Comparison of ENCODE assay signal across 20 cellular contexts in the genomic region with DNA sequence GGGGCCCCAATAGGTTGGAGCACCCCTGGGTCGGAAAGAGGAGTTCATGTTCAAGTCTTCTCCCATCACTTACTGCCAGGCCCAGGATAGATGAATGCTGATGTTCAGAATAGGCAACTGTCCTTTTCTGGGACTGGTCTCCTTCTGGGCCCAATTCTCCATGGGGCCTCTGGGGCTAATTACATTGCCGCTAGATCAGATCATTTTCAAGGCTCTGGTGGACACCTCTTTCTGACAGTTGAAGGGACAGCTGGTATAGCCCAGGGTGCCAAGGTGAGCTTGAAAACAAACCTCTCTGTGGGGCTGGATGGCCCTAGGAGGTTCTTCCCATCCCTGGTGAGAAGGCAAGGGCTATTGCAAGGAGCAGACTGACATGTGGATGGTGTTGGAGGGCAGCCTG. TPM values are rescaled to one million over a fixed set of nuclear protein-coding genes. Genes with fewer than 3 reads are reported as not detected.
A peak's percentile ranks its signal among the peaks of the same experiment; 100 is the strongest.
DNase-seq lines count a peak whose midpoint lies in the region; ATAC-seq and TF ChIP-seq lines count a peak whose summit lies in the region.
"Had no signal": no experiment of that assay in that cellular context is flagged by ENCODE, and none has a peak within 500 bp of the region (broad histone marks: within the 10 kb centered on the region; RNA-seq: fewer than 3 reads in every experiment).

No MANE protein-coding gene starts in this region.

- 100% methylated on average over 2 of the region's 2 CpGs for WGBS in SK-N-SH (ENCODE audit: low lambda C conversion rate)

- ATAC-seq in SK-N-SH treated with all-trans-retinoic acid at 6 μM for 48 hours (no peak), memory B cell (ENCODE audit: low read depth) (no peak)
- ATAC-seq in stimulated activated effector memory CD8-positive, alpha-beta T cell treated with anti-CD3 and anti-CD28 coated beads, Interleukin-12 subunit alpha, Interleukin-12 subunit beta, amount 100 ng/mL, for 72 hours, result no peak
- ATAC-seq: gastroesophageal sphincter, psoas muscle had no signal

- H2AFZ ChIP-seq in SK-N-SH (ENCODE audit: low read depth), result no peak overlapping the region

- H3K4me3 ChIP-seq in SK-N-SH (ENCODE audit: low read depth in 2 of 2, low read length in 1 of 2), result peak overlapping the region in 1 of 2 experiments; percentile 88; a peak in 1 of 4 replicates
- H3K4me3 ChIP-seq: coronary artery, gastroesophageal sphincter, psoas muscle had no signal

- H3K36me3 ChIP-seq in SK-N-SH (replicated peaks in 1 of 2; ENCODE audit: control insufficient read depth in 1 of 2, insufficient read depth in 2 of 2, low read length in 1 of 2), result peaks cover 0 to 28% of the 10 kb centered on the region in 2 experiments

- H3K9me3 Mint-ChIP-seq in activated T-helper 1 cell treated with anti-CD3 and anti-CD28 coated beads, Interleukin-12 subunit alpha, Interleukin-12 subunit beta, Interleukin-2, Interleukin-4 antibody, amounts not matched to agents 30 ng/mL and 10 ng/mL and 1 ng/mL, durations not matched to agents 14 hours and 24 hours and 36 hours, result no peaks in the 10 kb centered on the region
- H3K9me3 Mint-ChIP-seq in memory B cell, result no peaks in the 10 kb centered on the region
- no peaks in the 10 kb centered on the region for H3K9me3 Mint-ChIP-seq in stimulated activated effector memory CD8-positive, alpha-beta T cell treated with anti-CD3 and anti-CD28 coated beads, Interleukin-12 subunit alpha, Interleukin-12 subunit beta, amount 100 ng/mL, for 72 hours
- H3K9me3 Mint-ChIP-seq: activated CD4-positive, alpha-beta T cell treated with anti-CD3 and anti-CD28 coated beads, Interleukin-2, amount 10 ng/mL, durations not matched to agents 24 days and 14 days had no signal

- no peak for TF ChIP-seq EP300 in SK-N-SH (IDR thresholded peaks at IDR 0.05; ENCODE audit: borderline replicate concordance in 1 of 2, low read depth in 1 of 2, low read length in 1 of 2)

- POLR2A ChIA-PET in SK-N-SH (lab: Yijun Ruan, JAX), result interaction anchor here (0.6 to 1.3 kb wide), 2 partner anchors 7 to 134 kb away, joined by 3 read pairs; no protein-coding TSS in a partner anchor

- H3K9me3 ChIP-seq in SK-N-SH, result no peaks in the 10 kb centered on the region
- H3K9me3 ChIP-seq: gastroesophageal sphincter, psoas muscle had no signal

- peaks cover 9% of the 10 kb centered on the region for H3K27me3 Mint-ChIP-seq in activated T-helper 1 cell treated with anti-CD3 and anti-CD28 coated beads, Interleukin-12 subunit alpha, Interleukin-12 subunit beta, Interleukin-2, Interleukin-4 antibody, amounts not matched to agents 30 ng/mL and 10 ng/mL and 1 ng/mL, durations not matched to agents 14 hours and 24 hours and 36 hours (ENCODE audit: insufficient read depth)
- peaks cover 12% of the 10 kb centered on the region for H3K27me3 Mint-ChIP-seq in memory B cell

- H3K79me2 ChIP-seq in SK-N-SH (ENCODE audit: insufficient read depth), result peaks cover 22% of the 10 kb centered on the region

- no peaks in the 10 kb centered on the region for H3K27me3 ChIP-seq in SK-N-SH (ENCODE audit: insufficient read depth)
- H3K27me3 ChIP-seq: gastroesophageal sphincter had no signal

- H3F3A ChIP-seq in SK-N-SH (replicated peaks; ENCODE audit: insufficient read depth), result peaks cover 3% of the 10 kb centered on the region

- no peak for TF ChIP-seq RAD21 in SK-N-SH (IDR thresholded peaks at IDR 0.05; ENCODE audit: low read length)

- H3K4me3 Mint-ChIP-seq in activated T-helper 1 cell treated with anti-CD3 and anti-CD28 coated beads, Interleukin-12 subunit alpha, Interleukin-12 subunit beta, Interleukin-2, Interleukin-4 antibody, amounts not matched to agents 30 ng/mL and 10 ng/mL and 1 ng/mL, durations not matched to agents 14 hours and 24 hours and 36 hours, result peak overlapping the region; percentile 43
- peak overlapping the region; percentile 62 for H3K4me3 Mint-ChIP-seq in memory B cell
- peak overlapping the region; percentile 91 for H3K4me3 Mint-ChIP-seq in stimulated activated effector memory CD8-positive, alpha-beta T cell treated with anti-CD3 and anti-CD28 coated beads, Interleukin-12 subunit alpha, Interleukin-12 subunit beta, amount 100 ng/mL, for 72 hours

- no peak for TF ChIP-seq CTCF in SK-N-SH (IDR thresholded peaks at IDR 0.05)

- no peaks in the 10 kb centered on the region for H3K36me3 Mint-ChIP-seq in activated T-helper 1 cell treated with anti-CD3 and anti-CD28 coated beads, Interleukin-12 subunit alpha, Interleukin-12 subunit beta, Interleukin-2, Interleukin-4 antibody, amounts not matched to agents 30 ng/mL and 10 ng/mL and 1 ng/mL, durations not matched to agents 14 hours and 24 hours and 36 hours (ENCODE audit: low read depth)
- no peaks in the 10 kb centered on the region for H3K36me3 Mint-ChIP-seq in memory B cell
- H3K36me3 Mint-ChIP-seq in stimulated activated effector memory CD8-positive, alpha-beta T cell treated with anti-CD3 and anti-CD28 coated beads, Interleukin-12 subunit alpha, Interleukin-12 subunit beta, amount 100 ng/mL, for 72 hours, result peaks cover 5% of the 10 kb centered on the region

- H3K27ac ChIP-seq in SK-N-SH (ENCODE audit: low read depth in 2 of 2, low read length in 1 of 2), result no peak overlapping the region
- H3K27ac ChIP-seq: coronary artery, HL-60, psoas muscle had no signal

- peaks cover 18 to 39% of the 10 kb centered on the region in 2 experiments; a peak in 3 of 4 replicates for H3K4me1 ChIP-seq in SK-N-SH (ENCODE audit: control insufficient read depth in 1 of 2, insufficient read depth in 2 of 2, low read depth in 1 of 2, low read length in 1 of 2)

- H3K4me2 ChIP-seq in SK-N-SH, result peak overlapping the region; percentile 97

- no peak overlapping the region for H3K27ac Mint-ChIP-seq in activated T-helper 1 cell treated with anti-CD3 and anti-CD28 coated beads, Interleukin-12 subunit alpha, Interleukin-12 subunit beta, Interleukin-2, Interleukin-4 antibody, amounts not matched to agents 30 ng/mL and 10 ng/mL and 1 ng/mL, durations not matched to agents 14 hours and 24 hours and 36 hours
- H3K27ac Mint-ChIP-seq in memory B cell, result no peak overlapping the region
- peak overlapping the region; percentile 53 for H3K27ac Mint-ChIP-seq in stimulated activated effector memory CD8-positive, alpha-beta T cell treated with anti-CD3 and anti-CD28 coated beads, Interleukin-12 subunit alpha, Interleukin-12 subunit beta, amount 100 ng/mL, for 72 hours
- H3K27ac Mint-ChIP-seq: activated CD4-positive, alpha-beta T cell treated with anti-CD3 and anti-CD28 coated beads, Interleukin-2, amount 10 ng/mL, durations not matched to agents 24 days and 14 days had no signal

- CTCF ChIA-PET in SK-N-SH (lab: Yijun Ruan, JAX), result interaction anchor here (1.0 to 2.2 kb wide), 5 partner anchors 31 to 74 kb away, joined by 3 to 13 read pairs (median 5); a partner anchor contains a TSS

- peaks cover 28% of the 10 kb centered on the region for H3K4me1 Mint-ChIP-seq in activated T-helper 1 cell treated with anti-CD3 and anti-CD28 coated beads, Interleukin-12 subunit alpha, Interleukin-12 subunit beta, Interleukin-2, Interleukin-4 antibody, amounts not matched to agents 30 ng/mL and 10 ng/mL and 1 ng/mL, durations not matched to agents 14 hours and 24 hours and 36 hours (ENCODE audit: low read depth)
- peaks cover 27% of the 10 kb centered on the region for H3K4me1 Mint-ChIP-seq in memory B cell
- H3K4me1 Mint-ChIP-seq in stimulated activated effector memory CD8-positive, alpha-beta T cell treated with anti-CD3 and anti-CD28 coated beads, Interleukin-12 subunit alpha, Interleukin-12 subunit beta, amount 100 ng/mL, for 72 hours, result peaks cover 74% of the 10 kb centered on the region

- no peaks in the 10 kb centered on the region for H3K9me2 ChIP-seq in SK-N-SH

- H4K20me1 ChIP-seq in SK-N-SH (ENCODE audit: insufficient read depth), result peaks cover 2% of the 10 kb centered on the region; the same call in 1 of the 2 replicates

- intact Hi-C loops in activated T-helper 1 cell treated with anti-CD3 and anti-CD28 coated beads, Interleukin-12 subunit alpha, Interleukin-12 subunit beta, Interleukin-2, Interleukin-4 antibody, amounts not matched to agents 30 ng/mL and 10 ng/mL and 1 ng/mL, durations not matched to agents 14 hours and 24 hours and 36 hours (cut with micrococcal nuclease), result loop anchor here (10.0 kb wide), 1 partner anchor 715 kb away; a partner anchor contains a TSS

- DNase-seq in SK-N-SH (no peak), memory B cell (ENCODE audit: low spot score in 2 of 2) (no peak), GDM1 (lab: John Stamatoyannopoulos, UW) (no peak), SHP77 (lab: John Stamatoyannopoulos, UW) (no peak)
- no peak for DNase-seq in activated T-helper 1 cell treated with anti-CD3 and anti-CD28 coated beads, Interleukin-12 subunit alpha, Interleukin-12 subunit beta, Interleukin-2, Interleukin-4 antibody, amounts not matched to agents 30 ng/mL and 10 ng/mL and 1 ng/mL, durations not matched to agents 14 hours and 24 hours and 36 hours (ENCODE audit: low spot score)
- DNase-seq in stimulated activated effector memory CD8-positive, alpha-beta T cell treated with anti-CD3 and anti-CD28 coated beads, Interleukin-12 subunit alpha, Interleukin-12 subunit beta, amount 100 ng/mL, for 72 hours (ENCODE audit: low spot score in 2 of 2), result no peak
- DNase-seq in activated CD4-positive, alpha-beta T cell treated with anti-CD3 and anti-CD28 coated beads for 4 hours, result no peak
- DNase-seq: 8988T; activated CD4-positive, alpha-beta T cell treated with anti-CD3 and anti-CD28 coated beads, Interleukin-2, amount 10 ng/mL, durations not matched to agents 24 days and 14 days; activated naive CD4-positive, alpha-beta T cell; DMS53; erythroblast; NCI-H187; psoas muscle; small intestine; stimulated activated CD4-positive, alpha-beta T cell treated with anti-CD3 and anti-CD28 coated beads, Interleukin-4, amount 100 ng/mL, for 4 hours had no signal

- H3K9ac ChIP-seq in SK-N-SH, result no peak overlapping the region

RNA-seq across cellular contexts. Expression of a gene that starts 1.7 kb away (rescaled TPM):
- 25.6 and 34.6 TPM in 2 replicates for polyA plus RNA-seq in SK-N-SH (2012; rRNA removed)
- 16.0 and 21.3 TPM in 2 replicates for polyA plus RNA-seq in SK-N-SH (2012; cell fraction: cytosol; rRNA removed)
- polyA plus RNA-seq in SK-N-SH (2012; cell fraction: nucleus; rRNA removed), result 159 and 161 TPM in 2 replicates
- 11.4 and 13.1 TPM in 2 replicates for total RNA-seq in activated T-helper 1 cell treated with anti-CD3 and anti-CD28 coated beads, Interleukin-12 subunit alpha, Interleukin-12 subunit beta, Interleukin-2, Interleukin-4 antibody, amounts not matched to agents 30 ng/mL and 10 ng/mL and 1 ng/mL, durations not matched to agents 14 hours and 24 hours and 36 hours

RNA-seq across cellular contexts. Expression of a gene that starts 31.1 kb away (rescaled TPM):
- 36.0 and 46.4 TPM in 2 replicates for polyA plus RNA-seq in SK-N-SH (2012; rRNA removed)
- 17.8 and 26.1 TPM in 2 replicates for polyA plus RNA-seq in SK-N-SH (2012; cell fraction: cytosol; rRNA removed)
- polyA plus RNA-seq in SK-N-SH (2012; cell fraction: nucleus; rRNA removed), result 126 and 137 TPM in 2 replicates
- total RNA-seq in activated T-helper 1 cell treated with anti-CD3 and anti-CD28 coated beads, Interleukin-12 subunit alpha, Interleukin-12 subunit beta, Interleukin-2, Interleukin-4 antibody, amounts not matched to agents 30 ng/mL and 10 ng/mL and 1 ng/mL, durations not matched to agents 14 hours and 24 hours and 36 hours, result 0.32 and 0.78 TPM in 2 replicates

RNA-seq across cellular contexts. Expression of a gene that starts 32.0 kb away (rescaled TPM):
- polyA plus RNA-seq in SK-N-SH (2012; rRNA removed), result 50.4 and 52.5 TPM in 2 replicates
- polyA plus RNA-seq in SK-N-SH (2012; cell fraction: cytosol; rRNA removed), result 42.8 and 43.9 TPM in 2 replicates
- polyA plus RNA-seq in SK-N-SH (2012; cell fraction: nucleus; rRNA removed), result 125 and 129 TPM in 2 replicates
- 120 and 127 TPM in 2 replicates for total RNA-seq in activated T-helper 1 cell treated with anti-CD3 and anti-CD28 coated beads, Interleukin-12 subunit alpha, Interleukin-12 subunit beta, Interleukin-2, Interleukin-4 antibody, amounts not matched to agents 30 ng/mL and 10 ng/mL and 1 ng/mL, durations not matched to agents 14 hours and 24 hours and 36 hours

RNA-seq across cellular contexts. Expression of a gene that starts 45.7 kb away (rescaled TPM):
- polyA plus RNA-seq in SK-N-SH (2012; rRNA removed), result 0.19 and 0.39 TPM in 2 replicates
- polyA plus RNA-seq in SK-N-SH (2012; cell fraction: cytosol; rRNA removed), result 0.13 and 0.28 TPM in 2 replicates
- polyA plus RNA-seq in SK-N-SH (2012; cell fraction: nucleus; rRNA removed), result 0.25 and 0.26 TPM in 2 replicates
- total RNA-seq in activated T-helper 1 cell treated with anti-CD3 and anti-CD28 coated beads, Interleukin-12 subunit alpha, Interleukin-12 subunit beta, Interleukin-2, Interleukin-4 antibody, amounts not matched to agents 30 ng/mL and 10 ng/mL and 1 ng/mL, durations not matched to agents 14 hours and 24 hours and 36 hours, result 7.9 and 9.3 TPM in 2 replicates
